21 cellular contexts compared by ENCODE assay signal in genomic region chr13:101838305-101838835, GRCh38.
DNase-seq lines count a peak whose midpoint lies in the region; ATAC-seq and TF ChIP-seq lines count a peak whose summit lies in the region.
"Had no signal": no experiment of that assay in that cellular context is flagged by ENCODE, and none has a peak within 500 bp of the region (broad histone marks: within the 10 kb centered on the region; RNA-seq: fewer than 3 reads in every experiment).

No MANE protein-coding gene starts in this region.

- H3K27me3 Mint-ChIP-seq in MCF 10A (ENCODE audit: insufficient read depth, unreplicated experiment) = peaks cover 61% of the 10 kb centered on the region
- H3K27me3 Mint-ChIP-seq in activated T-cell treated with anti-CD3 and anti-CD28 coated beads, Interleukin-2, amount 50 U/mL, for 4 hours (ENCODE audit: low read depth) = no peaks in the 10 kb centered on the region

- H3K4me1 Mint-ChIP-seq in MCF 10A (ENCODE audit: insufficient read depth, unreplicated experiment) = peaks cover 5% of the 10 kb centered on the region
- no peaks in the 10 kb centered on the region for H3K4me1 Mint-ChIP-seq in activated T-cell treated with anti-CD3 and anti-CD28 coated beads, Interleukin-2, amount 50 U/mL, for 4 hours (ENCODE audit: low read depth)
- H3K4me1 Mint-ChIP-seq: IgD-negative memory B cell; naive thymus-derived CD8-positive, alpha-beta T cell; T-helper 17 cell had no signal

- H3K27ac Mint-ChIP-seq in MCF 10A (ENCODE audit: low read depth, unreplicated experiment) = no peak overlapping the region
- H3K27ac Mint-ChIP-seq: IgD-negative memory B cell; naive thymus-derived CD8-positive, alpha-beta T cell; T-helper 17 cell had no signal

- H3K9me3 ChIP-seq in breast epithelium = no peaks in the 10 kb centered on the region
- H3K9me3 ChIP-seq: left lung, ovary, Peyer's patch, right atrium auricular region, SJSA1, transverse colon had no signal

- intact Hi-C loops in MCF 10A (cut with micrococcal nuclease) = no loop called here
- intact Hi-C loops in breast epithelium (cut with DNase I; ENCODE audit: low total_unique reads) = no loop called here

- H3K27me3 ChIP-seq in breast epithelium = no peaks in the 10 kb centered on the region
- H3K27me3 ChIP-seq: left lung, ovary, Peyer's patch, right atrium auricular region, transverse colon had no signal

- TF ChIP-seq CTCF in MCF 10A (IDR thresholded peaks at IDR 0.05; ENCODE audit: unreplicated experiment) = no peak
- no peak for TF ChIP-seq CTCF in breast epithelium (IDR thresholded peaks at IDR 0.05)

- no peaks in the 10 kb centered on the region for H3K4me1 ChIP-seq in breast epithelium
- H3K4me1 ChIP-seq: left lung, Peyer's patch, right atrium auricular region, SJSA1, transverse colon had no signal

- H3K27ac ChIP-seq in breast epithelium = no peak overlapping the region
- H3K27ac ChIP-seq: left lung, ovary, Peyer's patch, right atrium auricular region, SJSA1, transverse colon had no signal

- no peaks in the 10 kb centered on the region for H3K36me3 Mint-ChIP-seq in MCF 10A (ENCODE audit: insufficient read depth, unreplicated experiment)
- H3K36me3 Mint-ChIP-seq in activated T-cell treated with anti-CD3 and anti-CD28 coated beads, Interleukin-2, amount 50 U/mL, for 4 hours (ENCODE audit: insufficient read depth) = no peaks in the 10 kb centered on the region
- H3K36me3 Mint-ChIP-seq: IgD-negative memory B cell; naive thymus-derived CD8-positive, alpha-beta T cell had no signal

- BruUV-seq in MCF 10A (replicated peaks; lab: Mats Ljungman, UMichigan) = no TSS peak

- DNase-seq in MCF 10A (ENCODE audit: unreplicated experiment) (peak; percentile 26), breast epithelium (ENCODE audit: low spot score in 2 of 2) (no peak), amniotic epithelial cell (ENCODE audit: low read depth) (peak; percentile 20), fibroblast of the conjunctiva (ENCODE audit: low read depth) (peak; percentile 13), NCI-H2196 (lab: John Stamatoyannopoulos, UW; ENCODE audit: unreplicated experiment) (no peak)
- DNase-seq in activated T-cell treated with anti-CD3 and anti-CD28 coated beads, Interleukin-2, amount 50 U/mL, for 4 hours = no peak
- no peak for DNase-seq in activated CD4-positive, alpha-beta T cell treated with anti-CD3 and anti-CD28 coated beads for 48 hours
- DNase-seq: caudate nucleus; foreskin melanocyte; left lung; naive thymus-derived CD8-positive, alpha-beta T cell; NCI-H146; ovary; Peyer's patch; stimulated activated CD4-positive, alpha-beta T cell treated with anti-CD3 and anti-CD28 coated beads, Interleukin-15, amount 100 ng/mL, for 24 hours; T-helper 17 cell; transverse colon had no signal

- no peaks in the 10 kb centered on the region for H3K9me3 Mint-ChIP-seq in MCF 10A (ENCODE audit: unreplicated experiment)
- H3K9me3 Mint-ChIP-seq in activated T-cell treated with anti-CD3 and anti-CD28 coated beads, Interleukin-2, amount 50 U/mL, for 4 hours = no peaks in the 10 kb centered on the region
- H3K9me3 Mint-ChIP-seq: IgD-negative memory B cell; naive thymus-derived CD8-positive, alpha-beta T cell had no signal

- H3K4me3 Mint-ChIP-seq in MCF 10A (ENCODE audit: unreplicated experiment) = no peak overlapping the region
- no peak overlapping the region for H3K4me3 Mint-ChIP-seq in activated T-cell treated with anti-CD3 and anti-CD28 coated beads, Interleukin-2, amount 50 U/mL, for 4 hours
- H3K4me3 Mint-ChIP-seq: IgD-negative memory B cell; naive thymus-derived CD8-positive, alpha-beta T cell; T-helper 17 cell had no signal

- H3K4me3 ChIP-seq in breast epithelium = no peak overlapping the region
- H3K4me3 ChIP-seq: left lung, ovary, Peyer's patch, right atrium auricular region, SJSA1, transverse colon had no signal

- ATAC-seq in activated T-cell treated with anti-CD3 and anti-CD28 coated beads, Interleukin-2, amount 50 U/mL, for 4 hours = no peak
- ATAC-seq in GM19035 (IDR thresholded peaks at IDR 0.05; ENCODE audit: unreplicated experiment) = no peak
- ATAC-seq: left lung; naive thymus-derived CD8-positive, alpha-beta T cell; T-helper 17 cell had no signal

- POLR2A ChIA-PET in MCF 10A (lab: Yijun Ruan, JAX) = no interaction called here

- no peaks in the 10 kb centered on the region for H3K36me3 ChIP-seq in breast epithelium
- H3K36me3 ChIP-seq: left lung, ovary, Peyer's patch, right atrium auricular region, SJSA1, transverse colon had no signal

- TF ChIP-seq POLR2A in breast epithelium (IDR thresholded peaks at IDR 0.05) = no peak

- CTCF ChIA-PET in MCF 10A (lab: Yijun Ruan, JAX) = interaction anchor here (0.6 to 0.7 kb wide), 2 partner anchors 55 to 89 kb away, joined by 3 read pairs; no protein-coding TSS in a partner anchor

Comparison
In these comparisons a context has a peak if more than half of its experiments do, and no peak if none do; other contexts are left out.
1. DNase-seq: peak in MCF 10A (single experiment), amniotic epithelial cell (single experiment) and fibroblast of the conjunctiva (single experiment); none in breast epithelium (0 of 2), activated T-cell treated with anti-CD3 and anti-CD28 coated beads, Interleukin-2, amount 50 U/mL, for 4 hours (single experiment), activated CD4-positive, alpha-beta T cell treated with anti-CD3 and anti-CD28 coated beads for 48 hours (single experiment) and NCI-H2196 (single experiment).